Comparison of ENCODE assay signal across 1 cellular context in the genomic region with DNA sequence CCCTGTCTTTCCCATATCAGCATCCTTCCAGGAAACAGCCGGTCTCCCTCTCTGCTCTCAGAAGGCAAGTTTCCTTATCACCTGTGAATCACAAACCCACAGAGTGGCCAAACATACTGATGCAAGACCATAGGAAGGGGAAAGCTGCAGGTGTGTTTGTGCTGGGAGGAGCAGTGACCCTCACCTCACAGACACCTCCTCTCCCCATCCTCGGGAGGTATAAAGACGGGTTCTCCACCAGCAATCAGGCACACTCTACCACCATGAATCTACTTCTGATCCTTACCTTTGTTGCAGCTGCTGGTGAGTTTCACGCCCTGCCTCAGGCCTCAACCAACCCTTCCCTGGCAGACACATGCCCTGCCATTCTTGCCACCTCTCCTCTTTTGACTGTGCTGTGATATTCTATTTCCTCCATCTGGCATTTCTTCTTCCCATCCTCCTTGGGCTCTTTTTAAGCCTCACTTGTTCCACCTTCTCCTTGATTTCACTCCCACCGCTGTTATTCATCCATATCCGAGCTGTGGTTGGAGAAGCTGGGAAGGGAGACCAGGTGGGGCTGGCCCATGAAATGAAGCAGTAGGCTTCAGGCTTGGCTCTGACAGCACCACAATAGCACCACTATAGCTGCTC.
TF ChIP-seq lines count a peak whose summit lies in the region.

TSS of gene PRSS2 (plus strand) at position 251 of the 633 bp plus-strand sequence. CDS start at position 264, 13 bp downstream.

TF ChIP-seq in SK-N-SH, 30 proteins besides CTCF, POLR2A, EP300 and RAD21 (continued from another document):
- TF ChIP-seq RFX5 (IDR thresholded peaks at IDR 0.05; ENCODE audit: low read length) (no peak), TAF1 (IDR thresholded peaks at IDR 0.05; ENCODE audit: borderline replicate concordance, low read depth, low read length) (no peak), TCF12 (IDR thresholded peaks at IDR 0.05) (no peak), RXRA (IDR thresholded peaks at IDR 0.05; ENCODE audit: borderline replicate concordance, low read depth) (no peak), CHD2 (IDR thresholded peaks at IDR 0.05; ENCODE audit: low read length, partially characterized antibody) (no peak), IRF3 (IDR thresholded peaks at IDR 0.05; ENCODE audit: low read depth, low read length) (no peak)
- TF ChIP-seq, protein P1, sequence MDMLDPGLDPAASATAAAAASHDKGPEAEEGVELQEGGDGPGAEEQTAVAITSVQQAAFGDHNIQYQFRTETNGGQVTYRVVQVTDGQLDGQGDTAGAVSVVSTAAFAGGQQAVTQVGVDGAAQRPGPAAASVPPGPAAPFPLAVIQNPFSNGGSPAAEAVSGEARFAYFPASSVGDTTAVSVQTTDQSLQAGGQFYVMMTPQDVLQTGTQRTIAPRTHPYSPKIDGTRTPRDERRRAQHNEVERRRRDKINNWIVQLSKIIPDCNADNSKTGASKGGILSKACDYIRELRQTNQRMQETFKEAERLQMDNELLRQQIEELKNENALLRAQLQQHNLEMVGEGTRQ (IDR thresholded peaks at IDR 0.05; ENCODE audit: borderline replicate concordance, low read depth, low read length): no peak
